1 cellular context compared by ENCODE assay signal in genomic region chr1:203273206-203273868, GRCh38.
A peak's percentile ranks its signal among the peaks of the same experiment; 100 is the strongest.
TF ChIP-seq lines count a peak whose summit lies in the region.

No MANE protein-coding gene starts in this region.

TF ChIP-seq in GM12878, 131 proteins besides CTCF, POLR2A, EP300 and RAD21 (continued from another document and continues in another):
- TF ChIP-seq ZBTB4 (CRISPR knock-in tag; IDR thresholded peaks at IDR 0.05), result no peak
- peak; percentile 83; the same call in 1 of the 2 replicates for TF ChIP-seq RCOR1 (conservative IDR thresholded peaks at IDR 0.05; ENCODE audit: low read depth, low read length)
- TF ChIP-seq MXI1 (IDR thresholded peaks at IDR 0.05; ENCODE audit: low read depth, low read length), result peak; percentile 63
- peak; percentile 80; the same call in 2 of the 3 replicates for TF ChIP-seq POU2F2 (IDR thresholded peaks at IDR 0.05; ENCODE audit: borderline replicate concordance, low read depth, low read length)
- no peak for TF ChIP-seq SIN3A (IDR thresholded peaks at IDR 0.05; ENCODE audit: low read depth, low read length)
- no peak for TF ChIP-seq E2F4 (IDR thresholded peaks at IDR 0.05; ENCODE audit: low read depth, low read length)
- TF ChIP-seq ATF3 (IDR thresholded peaks at IDR 0.05; ENCODE audit: borderline replicate concordance, extremely low read depth, low read depth, low read length), result no peak
- TF ChIP-seq PAX5 (IDR thresholded peaks at IDR 0.05; ENCODE audit: borderline replicate concordance, low read depth, low read length), result no peak
- peak; percentile 83 for TF ChIP-seq BACH1 (IDR thresholded peaks at IDR 0.05; ENCODE audit: borderline replicate concordance)
- TF ChIP-seq NR2F1 (conservative IDR thresholded peaks at IDR 0.05), result peak; percentile 56
- peak; percentile 97 for TF ChIP-seq NBN (IDR thresholded peaks at IDR 0.05)
- TF ChIP-seq USF1 (IDR thresholded peaks at IDR 0.05; ENCODE audit: borderline replicate concordance, extremely low read length, insufficient read depth, low read depth, low read length), result peak; percentile 17
- peak; percentile 67 for TF ChIP-seq IRF4 (IDR thresholded peaks at IDR 0.05; ENCODE audit: low read depth, low read length)
- TF ChIP-seq ZNF622 (IDR thresholded peaks at IDR 0.05), result no peak
- TF ChIP-seq CREM (IDR thresholded peaks at IDR 0.05; ENCODE audit: low read depth), result peak; percentile 44; the same call in 1 of the 2 replicates
- peak; percentile 17; the same call in 1 of the 2 replicates for TF ChIP-seq ZNF217 (IDR thresholded peaks at IDR 0.05)
- no peak for TF ChIP-seq HSF1 (IDR thresholded peaks at IDR 0.05; ENCODE audit: low read depth, low read length)
- TF ChIP-seq CUX1 (IDR thresholded peaks at IDR 0.05; ENCODE audit: insufficient replicate concordance, low read depth, low read length), result no peak
- TF ChIP-seq TCF3 (IDR thresholded peaks at IDR 0.05; ENCODE audit: borderline replicate concordance, insufficient read depth, low read depth, low read length), result peak; percentile 84; the same call in 1 of the 2 replicates
- no peak for TF ChIP-seq BRCA1 (IDR thresholded peaks at IDR 0.05; ENCODE audit: low read depth, low read length)
- no peak for TF ChIP-seq ZBED1 (IDR thresholded peaks at IDR 0.05; ENCODE audit: borderline replicate concordance)
- no peak for TF ChIP-seq RBBP5 (conservative IDR thresholded peaks at IDR 0.05)
- TF ChIP-seq SIX5 (IDR thresholded peaks at IDR 0.05; ENCODE audit: low read depth, low read length, severe bottlenecking), result no peak
- no peak; the same call in 1 of the 2 replicates for TF ChIP-seq RFX5 (IDR thresholded peaks at IDR 0.05; ENCODE audit: low read depth, low read length)
- peak; percentile 40; the same call in 1 of the 2 replicates for TF ChIP-seq RELB (IDR thresholded peaks at IDR 0.05; ENCODE audit: low read depth)
- 0 out of 2 replicates have a peak, but pooled peaks have one; percentile 50 for TF ChIP-seq STAT1 (conservative IDR thresholded peaks at IDR 0.05)
- TF ChIP-seq CBFB (IDR thresholded peaks at IDR 0.05; ENCODE audit: low read depth), result peak; percentile 90
- TF ChIP-seq BHLHE40 (IDR thresholded peaks at IDR 0.05; ENCODE audit: borderline replicate concordance in 1 of 2, low read depth in 2 of 2, low read length in 1 of 2), result peak; percentile 51 to 85; a peak in 3 of 4 replicates
- TF ChIP-seq RUNX3 (IDR thresholded peaks at IDR 0.05; ENCODE audit: low read length), result peak; percentile 97
- peak; percentile 37; the same call in 1 of the 2 replicates for TF ChIP-seq TBL1XR1 (IDR thresholded peaks at IDR 0.05; ENCODE audit: low read depth, low read length)
- no peak for TF ChIP-seq CEBPZ (IDR thresholded peaks at IDR 0.05; ENCODE audit: low read depth, low read length)
- no peak for TF ChIP-seq ZNF274 (IDR thresholded peaks at IDR 0.05; ENCODE audit: insufficient read depth, insufficient read length)
- TF ChIP-seq TAF1 (IDR thresholded peaks at IDR 0.05; ENCODE audit: borderline replicate concordance, low read depth, low read length), result peak; percentile 44; the same call in 1 of the 2 replicates
- no peak for TF ChIP-seq ELK1 (IDR thresholded peaks at IDR 0.05; ENCODE audit: low read depth, low read length)
- peak; percentile 45; the same call in 1 of the 2 replicates for TF ChIP-seq HDGF (IDR thresholded peaks at IDR 0.05)
- TF ChIP-seq POLR2AphosphoS5 (IDR thresholded peaks at IDR 0.05; ENCODE audit: low read length), result no peak
- no peak for TF ChIP-seq ATF2 (IDR thresholded peaks at IDR 0.05; ENCODE audit: low read length)
- TF ChIP-seq PAX8 (IDR thresholded peaks at IDR 0.05), result no peak
